In genomic region chr14:91511014-91511466, GRCh38 we compare ENCODE assay signal across 8 cellular contexts. TPM values are rescaled to one million over a fixed set of nuclear protein-coding genes. Genes with fewer than 3 reads are reported as not detected.
DNase-seq lines count a peak whose midpoint lies in the region; ATAC-seq and TF ChIP-seq lines count a peak whose summit lies in the region.

No MANE protein-coding gene starts in this region.

- no peaks in the 10 kb centered on the region for H3K27me3 ChIP-seq in endodermal cell (ENCODE audit: control insufficient read depth, insufficient read depth, low read length, poor library complexity, severe bottlenecking)
- no peaks in the 10 kb centered on the region for H3K27me3 ChIP-seq in neural progenitor cell

- POLR2A ChIA-PET in OCI-LY7 (lab: Charles Lee) = interaction anchor here (0.6 to 1.2 kb wide), 4 partner anchors 21 to 629 kb away, joined by 3 to 7 read pairs (median 3); no protein-coding TSS in a partner anchor

- H3K4me1 Mint-ChIP-seq in endodermal cell (peaks cover 3% of the 10 kb centered on the region), neural progenitor cell (peaks cover 19% of the 10 kb centered on the region)

- H3K4me1 ChIP-seq in OCI-LY7 (ENCODE audit: insufficient read depth, low read length, poor library complexity, severe bottlenecking) (peaks cover 24% of the 10 kb centered on the region), endodermal cell (ENCODE audit: control insufficient read depth, insufficient read depth, low read length) (peaks cover 3% of the 10 kb centered on the region), neural progenitor cell (peaks cover 17% of the 10 kb centered on the region)

- no peaks in the 10 kb centered on the region for H3K9me2 ChIP-seq in OCI-LY7 (ENCODE audit: insufficient read depth, low read length)

- H3K9ac ChIP-seq in endodermal cell (ENCODE audit: extremely low read depth, low read length, poor library complexity, severe bottlenecking) (peak overlapping the region; percentile 90), neural progenitor cell (peak overlapping the region; percentile 96)

- BruUV-seq in OCI-LY7 (replicated peaks; lab: Mats Ljungman, UMichigan) = no TSS peak

- H3K27me3 Mint-ChIP-seq in endodermal cell (ENCODE audit: insufficient read depth) (no peaks in the 10 kb centered on the region), neural progenitor cell (ENCODE audit: insufficient read depth, low read depth) (peaks cover 7% of the 10 kb centered on the region)

- WGBS in endodermal cell (ENCODE audit: insufficient coverage in 1 of 2, insufficient read length in 1 of 2), 2 experiments = 39 to 50% methylated on average over 8 to 11 of the region's 12 CpGs

- intact Hi-C loops in OCI-LY7 (cut with micrococcal nuclease; ENCODE audit: unreplicated experiment) = loop anchor here (2.0 kb wide), 1 partner anchor 450 kb away; the partner anchor contains the start of gene RPS6KA5

- H3K4me3 ChIP-seq in OCI-LY7 (ENCODE audit: low read depth, low read length, poor library complexity, severe bottlenecking) = peak overlapping the region; percentile 85
- H3K4me3 ChIP-seq in endodermal cell (ENCODE audit: low read length) = peak overlapping the region; percentile 96
- peak overlapping the region; percentile 86 for H3K4me3 ChIP-seq in neural progenitor cell

- DNase-seq in stimulated activated CD4-positive, alpha-beta T cell treated with anti-CD3 and anti-CD28 coated beads, Interleukin-15, amount 100 ng/mL, for 24 hours = peak; percentile 16
- DNase-seq in stimulated activated CD4-positive, alpha-beta T cell treated with anti-CD3 and anti-CD28 coated beads, Interleukin-4, amount 100 ng/mL, for 4 hours = no peak
- peak; percentile 29 for DNase-seq in OCI-LY7 (ENCODE audit: low spot score)
- DNase-seq in endodermal cell = no peak
- peak; percentile 49 for DNase-seq in neural progenitor cell (ENCODE audit: low spot score)
- no peak for DNase-seq in HuH-7 (ENCODE audit: low spot score)
- no peak for DNase-seq in activated CD8-positive, alpha-beta memory T cell treated with anti-CD3 and anti-CD28 coated beads, Interleukin-2, amount 50 U/mL, for 4 hours

- H3K9me3 Mint-ChIP-seq in endodermal cell (no peaks in the 10 kb centered on the region), neural progenitor cell (no peaks in the 10 kb centered on the region)

- peaks cover 30% of the 10 kb centered on the region for H3K36me3 ChIP-seq in OCI-LY7 (ENCODE audit: insufficient read depth, low read length)
- peaks cover 24% of the 10 kb centered on the region for H3K36me3 ChIP-seq in endodermal cell (ENCODE audit: control insufficient read depth, insufficient read depth, low read length)
- peaks cover 3% of the 10 kb centered on the region for H3K36me3 ChIP-seq in neural progenitor cell

- H3K27ac ChIP-seq in OCI-LY7 (ENCODE audit: low read depth, low read length, poor library complexity, severe bottlenecking) = peak overlapping the region; percentile 87
- peak overlapping the region; percentile 99 for H3K27ac ChIP-seq in endodermal cell (ENCODE audit: low read depth, low read length)
- peak overlapping the region; percentile 98 for H3K27ac ChIP-seq in neural progenitor cell

- CTCF ChIA-PET in OCI-LY7 (lab: Charles Lee; ENCODE audit: unreplicated experiment) = no interaction called here

- H3F3A ChIP-seq in neural progenitor cell (ENCODE audit: low read depth) = peaks cover 18% of the 10 kb centered on the region

- ATAC-seq in GM18858 (IDR thresholded peaks at IDR 0.05; ENCODE audit: unreplicated experiment) = no peak

- peaks cover 51% of the 10 kb centered on the region for H3K79me2 ChIP-seq in OCI-LY7 (ENCODE audit: insufficient read depth, low read depth, low read length)
- H3K79me2 ChIP-seq in neural progenitor cell (ENCODE audit: low read depth) = peaks cover 50% of the 10 kb centered on the region

- H3K4me3 Mint-ChIP-seq in endodermal cell (peak overlapping the region; percentile 96), neural progenitor cell (peak overlapping the region; percentile 100)

- H3K4me2 ChIP-seq in OCI-LY7 (ENCODE audit: low read length) = peak overlapping the region; percentile 79
- H3K4me2 ChIP-seq in neural progenitor cell = peak overlapping the region; percentile 90

- H3K36me3 Mint-ChIP-seq in endodermal cell (ENCODE audit: low read depth) (peaks cover 9% of the 10 kb centered on the region), neural progenitor cell (peaks cover 8% of the 10 kb centered on the region)

- TF ChIP-seq CTCF in OCI-LY7 (conservative IDR thresholded peaks at IDR 0.05; ENCODE audit: low read length) = no peak
- TF ChIP-seq CTCF in endodermal cell (conservative IDR thresholded peaks at IDR 0.05) = no peak
- no peak for TF ChIP-seq CTCF in neural progenitor cell (IDR thresholded peaks at IDR 0.05)

- H2AFZ ChIP-seq in OCI-LY7 (ENCODE audit: low read length) (peak overlapping the region; percentile 88), neural progenitor cell (replicated peaks) (peak overlapping the region; percentile 86)

- no peaks in the 10 kb centered on the region for H3K9me3 ChIP-seq in OCI-LY7 (ENCODE audit: low read length)
- peaks cover 3% of the 10 kb centered on the region for H3K9me3 ChIP-seq in endodermal cell (ENCODE audit: control insufficient read depth, low read length)
- no peaks in the 10 kb centered on the region for H3K9me3 ChIP-seq in neural progenitor cell (ENCODE audit: low read depth)

- H3K27ac Mint-ChIP-seq in endodermal cell (peak overlapping the region; percentile 100), neural progenitor cell (peak overlapping the region; percentile 99)

- H4K20me1 ChIP-seq in OCI-LY7 (ENCODE audit: insufficient read depth, low read length) = peaks cover 24% of the 10 kb centered on the region
- H4K20me1 ChIP-seq in neural progenitor cell (ENCODE audit: low read depth) = peaks cover 32% of the 10 kb centered on the region

RNA-seq across cellular contexts. Expression of gene PPP4R3A, which starts 0.9 kb away (rescaled TPM):
- 80.7 and 84.7 TPM in 2 replicates for total RNA-seq in OCI-LY7 (2014; rRNA removed; shearing (Covaris generic))
- total RNA-seq in OCI-LY7 (2022) (119 and 120 TPM in 2 replicates), endodermal cell (10 to 100 TPM; 95.2 to 96.6 TPM), neural progenitor cell (ENCODE audit: low replicate concordance) (81.5 and 98.9 TPM in 2 replicates)
- polyA plus RNA-seq in endodermal cell (2013, experiment 1 of 2) = 91.0 TPM
- 84.2 TPM for polyA plus RNA-seq in endodermal cell (2013, experiment 2 of 2)

Comparison
In these comparisons a context has a peak if more than half of its experiments do, and no peak if none do; other contexts are left out.
1. DNase-seq: peak in stimulated activated CD4-positive, alpha-beta T cell treated with anti-CD3 and anti-CD28 coated beads, Interleukin-15, amount 100 ng/mL, for 24 hours (single experiment), OCI-LY7 (single experiment) and neural progenitor cell (single experiment); none in stimulated activated CD4-positive, alpha-beta T cell treated with anti-CD3 and anti-CD28 coated beads, Interleukin-4, amount 100 ng/mL, for 4 hours (0 of 2), endodermal cell (single experiment), HuH-7 (single experiment) and activated CD8-positive, alpha-beta memory T cell treated with anti-CD3 and anti-CD28 coated beads, Interleukin-2, amount 50 U/mL, for 4 hours (single experiment).
2. Peak in every context shown above with its lines, with median percentiles within 50 percentile points of each other: H3K27ac ChIP-seq and H3K4me3 ChIP-seq.